In the genomic region with DNA sequence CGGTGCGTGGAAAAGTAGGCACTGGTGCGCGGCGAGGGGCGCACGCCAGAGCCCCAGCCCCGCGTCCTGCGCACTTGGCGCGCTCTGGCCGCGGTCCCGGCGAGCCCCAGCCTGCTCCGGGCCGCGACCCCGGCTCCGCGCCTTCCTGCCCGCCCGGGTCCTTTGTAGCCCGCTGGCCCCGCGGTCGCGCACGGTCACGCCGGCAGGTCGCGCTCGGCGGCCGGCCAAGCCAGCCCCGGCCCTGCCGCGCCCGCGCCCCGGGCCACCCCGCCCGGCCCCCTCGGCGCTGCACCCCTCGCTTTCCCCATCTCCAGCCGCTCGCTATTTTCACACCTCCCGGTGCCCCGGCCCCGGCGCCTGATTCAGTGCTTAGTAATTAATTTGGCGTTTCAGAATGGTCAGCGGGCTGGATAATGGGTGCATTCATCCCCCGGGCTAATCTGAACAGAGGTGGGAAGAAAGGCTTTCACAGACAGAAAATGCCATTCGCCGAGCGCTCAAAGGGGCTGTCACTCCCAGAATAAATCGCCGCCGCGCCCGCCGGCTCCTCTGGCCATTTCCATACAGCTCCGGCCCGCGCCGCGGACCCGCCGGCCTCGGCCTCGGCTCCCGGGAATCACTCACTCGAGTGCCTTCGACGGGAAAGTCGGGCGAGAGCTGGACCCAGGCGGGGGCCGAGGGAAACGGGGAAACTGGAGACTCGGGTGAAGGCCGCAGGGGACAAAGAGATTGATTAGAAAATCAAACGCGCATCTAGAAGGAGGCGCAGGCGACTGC, we compare ENCODE assay signal across 8 cellular contexts. TPM values are rescaled to one million over a fixed set of nuclear protein-coding genes. Genes with fewer than 3 reads are reported as not detected.
A peak's percentile ranks its signal among the peaks of the same experiment; 100 is the strongest.
DNase-seq lines count a peak whose midpoint lies in the region; ATAC-seq and TF ChIP-seq lines count a peak whose summit lies in the region.

No MANE protein-coding gene starts in this region.

- peaks cover 6 to 22% (median 15%) of the 10 kb centered on the region in 4 donors for H3K4me1 Mint-ChIP-seq in CD4-positive, alpha-beta memory T cell

- no peak overlapping the region for H3K4me3 ChIP-seq in CD4-positive, alpha-beta memory T cell (ENCODE audit: low read length in 2 of 2)
- H3K4me3 ChIP-seq in Peyer's patch, result peak overlapping the region; percentile 17 to 63 (median 52)
- peak overlapping the region; percentile 25 to 56 (median 48) for H3K4me3 ChIP-seq in heart right ventricle
- peak overlapping the region; percentile 36 for H3K4me3 ChIP-seq in ovary

- DNase-seq in CD4-positive, alpha-beta memory T cell, result no peak
- DNase-seq in Peyer's patch (no peak), heart right ventricle (peak in 1 of 2 donors; percentile 26), ovary (no peak), HUDEP-2 (lab: John Stamatoyannopoulos, UW; ENCODE audit: unreplicated experiment in 76 of 76) (no peak), NCI-H1092 (lab: John Stamatoyannopoulos, UW) (no peak), HK-2 (ENCODE audit: unreplicated experiment) (no peak)

- H3K27ac ChIP-seq in CD4-positive, alpha-beta memory T cell (ENCODE audit: low read depth, low read length), result no peak overlapping the region
- H3K27ac ChIP-seq in Peyer's patch (peak overlapping the region in 1 of 4 donors; percentile 67), heart right ventricle (no peak overlapping the region), ovary (no peak overlapping the region)

- POLR2A ChIA-PET in CD4-positive, alpha-beta memory T cell (lab: Charles Lee; ENCODE audit: partially characterized antibody), result no interaction called here

- CTCF ChIA-PET in CD4-positive, alpha-beta memory T cell (lab: Charles Lee; ENCODE audit: partially characterized antibody), result interaction anchor here (1.2 kb wide), 1 partner anchor 228 kb away, joined by 3 read pairs; no protein-coding TSS in a partner anchor

- H3K36me3 ChIP-seq in CD4-positive, alpha-beta memory T cell (ENCODE audit: insufficient read depth, low read length), result no peaks in the 10 kb centered on the region
- H3K36me3 ChIP-seq in Peyer's patch (no peaks in the 10 kb centered on the region), heart right ventricle (no peaks in the 10 kb centered on the region), ovary (no peaks in the 10 kb centered on the region)

- H3K9me3 Mint-ChIP-seq in CD4-positive, alpha-beta memory T cell, result peaks cover 0 to 19% (median 8%) of the 10 kb centered on the region in 8 donors

- WGBS in heart right ventricle, 2 donors, result 1% methylated on average over 86 to 90 of the region's 90 CpGs
- 1 to 2% (median 2%) methylated on average over 83 to 90 of the region's 90 CpGs for WGBS in ovary, 3 donors

- TF ChIP-seq CTCF in Peyer's patch (IDR thresholded peaks at IDR 0.05), result no peak
- no peak for TF ChIP-seq CTCF in heart right ventricle (IDR thresholded peaks at IDR 0.05)
- TF ChIP-seq CTCF in ovary (IDR thresholded peaks at IDR 0.05), result no peak

- peak overlapping the region in 7 of 8 donors; percentile 20 to 78 (median 65) for H3K4me3 Mint-ChIP-seq in CD4-positive, alpha-beta memory T cell

- no peak overlapping the region for H3K27ac Mint-ChIP-seq in CD4-positive, alpha-beta memory T cell

- intact Hi-C loops in CD4-positive, alpha-beta memory T cell (cut with micrococcal nuclease), result no loop called here
- intact Hi-C loops in heart right ventricle (cut with DNase I), result loop anchor here in 1 of 10 donors (5.0 kb wide), 1 partner anchor 284 kb away; no protein-coding TSS in a partner anchor
- intact Hi-C loops in ovary (cut with DNase I), result loop anchor here in 1 of 4 donors (10.0 kb wide), 1 partner anchor 59 kb away; no protein-coding TSS in a partner anchor

- ATAC-seq in heart right ventricle, result peak in 4 of 8 donors; percentile 7 to 40 (median 18)
- ATAC-seq in GM18502 (IDR thresholded peaks at IDR 0.05; ENCODE audit: poor library complexity, unreplicated experiment), result no peak

- TF ChIP-seq POLR2A in Peyer's patch (IDR thresholded peaks at IDR 0.05) (no peak), ovary (IDR thresholded peaks at IDR 0.05) (no peak)

- no peak for TF ChIP-seq EP300 in ovary (IDR thresholded peaks at IDR 0.05)

- no peaks in the 10 kb centered on the region for H3K9me3 ChIP-seq in CD4-positive, alpha-beta memory T cell (ENCODE audit: control insufficient read depth in 1 of 2, low read length in 2 of 2)
- H3K9me3 ChIP-seq in Peyer's patch (no peaks in the 10 kb centered on the region), heart right ventricle (peaks cover 0 to 7% (median 0%) of the 10 kb centered on the region in 11 donors), ovary (no peaks in the 10 kb centered on the region)

- H3K36me3 Mint-ChIP-seq in CD4-positive, alpha-beta memory T cell, result peaks cover 0 to 7% of the 10 kb centered on the region in 2 donors

- H3K27me3 Mint-ChIP-seq in CD4-positive, alpha-beta memory T cell, result peaks cover 48 to 49% of the 10 kb centered on the region in 2 donors

- H3K27me3 ChIP-seq in CD4-positive, alpha-beta memory T cell (ENCODE audit: insufficient read depth, low read length), result no peaks in the 10 kb centered on the region
- H3K27me3 ChIP-seq in Peyer's patch (peaks cover 0 to 19% of the 10 kb centered on the region in 2 donors), heart right ventricle (peaks cover 8 to 97% (median 68%) of the 10 kb centered on the region in 7 donors), ovary (no peaks in the 10 kb centered on the region)

- peaks cover 8% of the 10 kb centered on the region for H3K4me1 ChIP-seq in CD4-positive, alpha-beta memory T cell (ENCODE audit: insufficient read depth, low read length)
- H3K4me1 ChIP-seq in Peyer's patch (peaks cover 0 to 29% (median 17%) of the 10 kb centered on the region in 4 donors), heart right ventricle (peaks cover 3 to 22% (median 15%) of the 10 kb centered on the region in 9 donors), ovary (ENCODE audit: insufficient read depth) (no peaks in the 10 kb centered on the region)

RNA-seq across cellular contexts. Expression of a gene that starts 17.8 kb away (rescaled TPM):
- not detected for total RNA-seq in CD4-positive, alpha-beta memory T cell
- polyA plus RNA-seq in CD4-positive, alpha-beta memory T cell, result under 1 TPM in 1 of 2 donors, not detected in 1; 0.02 TPM
- total RNA-seq in Peyer's patch (10 to 100 TPM in 2 of 4 donors, 1 to 10 TPM in 2; 4.0 to 17.3 (median 10.9) TPM), heart right ventricle (10 to 100 TPM in 9 of 10 donors, 1 to 10 TPM in 1; 6.2 to 38.7 (median 17.9) TPM), ovary (10 to 100 TPM in 1 of 7 donors, 1 to 10 TPM in 4, under 1 TPM in 2; 0.28 to 12.5 (median 2.1) TPM)
- polyA plus RNA-seq in heart right ventricle (1 to 10 TPM; 3.0 to 4.9 TPM), ovary (1 to 10 TPM; 1.1 to 1.6 TPM)

RNA-seq across cellular contexts. Expression of a gene that starts 38.0 kb away (rescaled TPM):
- 10 to 100 TPM; 85.1 to 89.4 TPM for total RNA-seq in CD4-positive, alpha-beta memory T cell
- polyA plus RNA-seq in CD4-positive, alpha-beta memory T cell, result 10 to 100 TPM; 18.5 to 62.0 TPM
- 10 to 100 TPM in 2 of 4 donors, 1 to 10 TPM in 2; 6.3 to 74.3 (median 10.3) TPM for total RNA-seq in Peyer's patch
- 10 to 100 TPM in 1 of 10 donors, 1 to 10 TPM in 7, under 1 TPM in 2; 0.66 to 10.1 (median 2.4) TPM for total RNA-seq in heart right ventricle
- 1 to 10 TPM; 1.4 to 2.0 TPM for polyA plus RNA-seq in heart right ventricle
- total RNA-seq in ovary, result 1 to 10 TPM; 1.3 to 8.9 (median 3.7) TPM
- polyA plus RNA-seq in ovary, result 1 to 10 TPM in 1 of 2 donors, under 1 TPM in 1; 0.86 to 3.8 TPM

Comparison
In these comparisons a context has a peak if more than half of its experiments do, and no peak if none do; other contexts are left out.
1. H3K4me3 ChIP-seq: peak in Peyer's patch (4 of 4), heart right ventricle (10 of 10) and ovary (single experiment); none in CD4-positive, alpha-beta memory T cell (0 of 2).